In genomic region chr7:114083714-114084113, GRCh38 we compare ENCODE assay signal across 9 cellular contexts.
DNase-seq lines count a peak whose midpoint lies in the region; ATAC-seq and TF ChIP-seq lines count a peak whose summit lies in the region.
"Had no signal": no experiment of that assay in that cellular context is flagged by ENCODE, and none has a peak within 500 bp of the region (broad histone marks: within the 10 kb centered on the region; RNA-seq: fewer than 3 reads in every experiment).

No MANE protein-coding gene starts in this region.

- H3K9me3 Mint-ChIP-seq in activated T-cell treated with anti-CD3 and anti-CD28 coated beads, Interleukin-2, amount 50 U/mL, for 4 hours = no peaks in the 10 kb centered on the region

- H3K27ac ChIP-seq in right lobe of liver = peak overlapping the region; percentile 82 to 97 (median 97)
- peak overlapping the region; percentile 97 to 99 (median 98) for H3K27ac ChIP-seq in thyroid gland

- H3K9me3 ChIP-seq in right lobe of liver = no peaks in the 10 kb centered on the region
- H3K9me3 ChIP-seq in thyroid gland = no peaks in the 10 kb centered on the region
- H3K9me3 ChIP-seq in BE2C = no peaks in the 10 kb centered on the region

- intact Hi-C loops in right lobe of liver (cut with DNase I) (loop anchor here in 1 of 2 donors (10.0 kb wide), 1 partner anchor 331 kb away; the partner anchor contains the start of gene FOXP2), thyroid gland (cut with DNase I) (no loop called here)

- ATAC-seq in activated T-cell treated with anti-CD3 and anti-CD28 coated beads, Interleukin-2, amount 50 U/mL, for 4 hours = no peak
- ATAC-seq in right lobe of liver = no peak

- H3K4me3 ChIP-seq in astrocyte of the cerebellum (ENCODE audit: low read depth, low read length) = peak overlapping the region; percentile 43
- peak overlapping the region; percentile 61 to 66 (median 66) for H3K4me3 ChIP-seq in right lobe of liver
- peak overlapping the region in 1 of 3 donors; percentile 55 for H3K4me3 ChIP-seq in thyroid gland (replicated peaks in 1 of 3)
- H3K4me3 ChIP-seq in BE2C (ENCODE audit: low read depth, low read length) = no peak overlapping the region

- H3K4me1 Mint-ChIP-seq in activated T-cell treated with anti-CD3 and anti-CD28 coated beads, Interleukin-2, amount 50 U/mL, for 4 hours (ENCODE audit: low read depth) = peaks cover 39% of the 10 kb centered on the region

- TF ChIP-seq POLR2A in right lobe of liver (IDR thresholded peaks at IDR 0.05) (no peak), thyroid gland (IDR thresholded peaks at IDR 0.05) (no peak)

- peaks cover 74% of the 10 kb centered on the region for H3K27me3 Mint-ChIP-seq in activated T-cell treated with anti-CD3 and anti-CD28 coated beads, Interleukin-2, amount 50 U/mL, for 4 hours (ENCODE audit: low read depth)

- peak overlapping the region; percentile 7 for H3K4me3 Mint-ChIP-seq in activated T-cell treated with anti-CD3 and anti-CD28 coated beads, Interleukin-2, amount 50 U/mL, for 4 hours

- H3K36me3 Mint-ChIP-seq in activated T-cell treated with anti-CD3 and anti-CD28 coated beads, Interleukin-2, amount 50 U/mL, for 4 hours (ENCODE audit: insufficient read depth) = no peaks in the 10 kb centered on the region

- H3K4me1 ChIP-seq in right lobe of liver = peaks cover 0 to 7% (median 0%) of the 10 kb centered on the region in 4 donors
- peaks cover 15 to 16% of the 10 kb centered on the region in 2 donors for H3K4me1 ChIP-seq in thyroid gland
- H3K4me1 ChIP-seq in BE2C = no peaks in the 10 kb centered on the region

- WGBS in right lobe of liver (ENCODE audit: insufficient coverage, low coverage, low lambda C conversion rate, missing lambda C conversion rate) = 5% methylated on average over 13 of the region's 14 CpGs
- WGBS in thyroid gland, 2 donors = 62 to 73% methylated on average over 14 of the region's 14 CpGs

- in situ Hi-C loops in astrocyte of the cerebellum (cut with HindIII; ENCODE audit: low sequenced_read_pairs) = no loop called here

- H3K27me3 ChIP-seq in right lobe of liver (no peaks in the 10 kb centered on the region), thyroid gland (no peaks in the 10 kb centered on the region), BE2C (peaks cover 70% of the 10 kb centered on the region)

- DNase-seq in activated T-cell treated with anti-CD3 and anti-CD28 coated beads, Interleukin-2, amount 50 U/mL, for 4 hours = no peak
- no peak for DNase-seq in activated T-cell treated with anti-CD3 and anti-CD28 coated beads, Interleukin-2, amount 50 U/mL, for 1 hour
- DNase-seq in astrocyte of the cerebellum (ENCODE audit: low read depth) (no peak), right lobe of liver (no peak), thyroid gland (no peak), DMS153 (lab: John Stamatoyannopoulos, UW) (no peak), BE2C (no peak)
- no peak for DNase-seq in activated CD4-positive, alpha-beta T cell treated with anti-CD3 and anti-CD28 coated beads for 4 hours
- DNase-seq: NCI-H1092 had no signal

- TF ChIP-seq CTCF in astrocyte of the cerebellum (IDR thresholded peaks at IDR 0.05; ENCODE audit: low read depth, low read length, missing control alignments) = no peak
- TF ChIP-seq CTCF in right lobe of liver (IDR thresholded peaks at IDR 0.05) = no peak
- TF ChIP-seq CTCF in thyroid gland (IDR thresholded peaks at IDR 0.05) = no peak
- no peak for TF ChIP-seq CTCF in BE2C (IDR thresholded peaks at IDR 0.05; ENCODE audit: low read depth, low read length)

- H3K36me3 ChIP-seq in right lobe of liver = no peaks in the 10 kb centered on the region
- H3K36me3 ChIP-seq in thyroid gland = no peaks in the 10 kb centered on the region
- no peaks in the 10 kb centered on the region for H3K36me3 ChIP-seq in BE2C
